Comparison of ENCODE assay signal across 8 cellular contexts in the genomic region with DNA sequence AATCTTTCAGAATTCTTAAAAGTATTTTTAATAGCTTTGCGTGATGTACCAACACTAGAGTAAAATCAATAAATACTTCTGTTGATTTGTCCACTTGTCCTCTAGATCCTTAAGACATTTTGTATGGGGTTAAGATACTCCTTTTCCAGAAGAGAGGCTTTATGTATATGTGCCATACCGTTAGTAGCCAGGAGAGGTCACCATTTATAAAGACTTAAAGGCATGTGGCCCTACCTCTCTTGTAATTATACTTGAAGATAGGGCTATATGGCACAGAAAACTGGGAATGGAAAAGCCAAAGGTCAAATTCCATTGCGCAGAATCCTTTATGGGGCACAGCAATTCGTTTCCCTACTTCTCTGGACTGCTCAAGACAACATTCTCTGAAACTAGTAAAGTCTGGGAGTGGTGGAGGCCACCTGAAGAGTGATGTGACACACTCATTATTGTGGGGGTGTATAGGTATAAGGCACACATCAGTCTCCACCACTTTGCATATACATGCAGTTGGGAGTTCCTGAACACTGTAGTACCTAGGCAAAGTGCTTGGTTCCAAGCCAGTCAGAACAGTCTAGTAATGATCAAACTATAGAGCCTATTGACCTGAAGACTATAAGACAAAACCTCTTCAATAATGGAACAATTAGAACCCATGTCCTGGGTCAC.
DNase-seq lines count a peak whose midpoint lies in the region; ATAC-seq, FAIRE-seq and TF ChIP-seq lines count a peak whose summit lies in the region.

No MANE protein-coding gene starts in this region.

- peak; percentile 40 for ATAC-seq in HG02763 (IDR thresholded peaks at IDR 0.05; ENCODE audit: unreplicated experiment)

- TF ChIP-seq CTCF in GM12875 (IDR thresholded peaks at IDR 0.05; ENCODE audit: borderline replicate concordance, insufficient read depth, low read depth, low read length) (peak; percentile 44; the same call in 1 of the 2 replicates), retinal pigment epithelial cell (conservative IDR thresholded peaks at IDR 0.05; ENCODE audit: low read depth, low read length) (peak; percentile 74)

- peak; percentile 63 for FAIRE-seq in TTC549 (lab: Jason Lieb, UNC)
- no peak for FAIRE-seq in frontal cortex (lab: Jason Lieb, UNC)

- DNase-seq in AG20443 (ENCODE audit: low spot score) (peak; percentile 61), NCI-H1694 treated with DMSO at 0.1 percent for 48 hours (lab: John Stamatoyannopoulos, UW) (peak; percentile 41), glomerular visceral epithelial cell (ENCODE audit: extremely low spot score) (peak; percentile 66), retinal pigment epithelial cell (ENCODE audit: low read depth) (peak; percentile 24), frontal cortex (ENCODE audit: low spot score in 2 of 2) (no peak)

- H3K4me3 ChIP-seq in GM12875 (ENCODE audit: low read depth, low read length) (no peak overlapping the region), retinal pigment epithelial cell (ENCODE audit: low read length) (no peak overlapping the region)

Comparison
In these comparisons a context has a peak if more than half of its experiments do, and no peak if none do; other contexts are left out.
1. DNase-seq: peak in AG20443 (single experiment), NCI-H1694 treated with DMSO at 0.1 percent for 48 hours (single experiment), glomerular visceral epithelial cell (single experiment) and retinal pigment epithelial cell (single experiment); none in frontal cortex (0 of 2).